ENCODE assay signal across 2 cellular contexts in the genomic region with DNA sequence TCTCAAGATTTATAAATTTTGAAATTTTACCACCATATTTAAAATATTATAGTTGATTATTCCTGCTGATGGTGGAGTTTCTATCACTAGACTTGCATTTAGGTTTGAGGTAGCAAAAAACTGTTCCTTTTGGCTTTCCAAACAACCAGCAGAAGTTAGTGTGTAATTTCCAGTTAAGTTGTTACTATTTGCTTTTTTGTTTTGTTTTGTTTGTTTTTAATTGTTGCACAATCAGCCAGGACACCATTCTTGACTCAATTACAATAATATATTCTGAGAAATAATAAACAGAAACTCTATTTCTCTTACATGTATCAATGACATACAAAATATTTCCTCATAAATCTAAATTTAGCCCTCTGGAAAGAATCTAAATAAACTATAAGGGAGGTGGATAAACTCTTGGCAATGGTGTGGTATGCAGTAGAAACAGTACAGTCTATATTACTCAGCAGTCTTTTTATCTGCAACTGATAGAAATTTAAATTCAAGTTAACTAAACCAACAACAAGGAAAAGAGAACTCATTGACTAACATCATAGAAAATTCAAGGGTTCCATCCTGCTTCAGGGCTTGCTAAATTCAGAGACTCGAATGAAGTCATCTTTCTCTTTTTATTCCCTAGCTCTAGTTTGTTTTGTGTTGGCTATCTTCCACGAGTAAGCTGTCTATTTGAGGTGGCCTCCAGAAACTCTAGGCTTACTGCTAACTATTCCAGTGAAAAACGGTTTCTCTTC.
TF ChIP-seq lines count a peak whose summit lies in the region.

No MANE protein-coding gene starts in this region.

TF ChIP-seq in GM23338, 12 proteins besides CTCF, POLR2A, EP300 and RAD21:
- TF ChIP-seq EZH2 (IDR thresholded peaks at IDR 0.05; ENCODE audit: low read depth, unreplicated experiment), result no peak

TF ChIP-seq in K562, 482 proteins besides CTCF, POLR2A, EP300 and RAD21:
- peak; percentile 60 for TF ChIP-seq CEBPB (tag; IDR thresholded peaks at IDR 0.05)
- TF ChIP-seq PHF8 (IDR thresholded peaks at IDR 0.05; ENCODE audit: borderline replicate concordance, low read length), result no peak
- no peak for TF ChIP-seq CEBPG (CRISPR knock-in tag; IDR thresholded peaks at IDR 0.05)
- TF ChIP-seq CEBPG (tag; conservative IDR thresholded peaks at IDR 0.05 in 1 of 2, IDR thresholded peaks at IDR 0.05 in 1 of 2), result peak; percentile 12 to 74; a peak in 2 of 4 replicates
TF ChIP-seq in K562: peak in this region for 2.
